Comparison of ENCODE assay signal across 8 cellular contexts in genomic region chr16:30394603-30395154, GRCh38. TPM values are rescaled to one million over a fixed set of nuclear protein-coding genes. Genes with fewer than 3 reads are reported as not detected.
DNase-seq lines count a peak whose midpoint lies in the region; ATAC-seq and TF ChIP-seq lines count a peak whose summit lies in the region.

No MANE protein-coding gene starts in this region.

- no peaks in the 10 kb centered on the region for H4K20me1 ChIP-seq in PC-9 (ENCODE audit: insufficient read depth)

- H3K9me3 ChIP-seq in PC-9 (ENCODE audit: insufficient read depth, low read depth), result no peaks in the 10 kb centered on the region

- ATAC-seq in GM21717 (IDR thresholded peaks at IDR 0.05; ENCODE audit: unreplicated experiment), result no peak
- ATAC-seq in HG02885 (IDR thresholded peaks at IDR 0.05; ENCODE audit: poor library complexity, unreplicated experiment), result no peak

- no peaks in the 10 kb centered on the region for H3K36me3 ChIP-seq in PC-9 (ENCODE audit: low read depth)

- peak overlapping the region; percentile 100 for H3K27ac Mint-ChIP-seq in nephron progenitor cell

- peaks cover 44% of the 10 kb centered on the region for H3K4me1 Mint-ChIP-seq in nephron progenitor cell

- H2AFZ ChIP-seq in PC-9, result peak overlapping the region; percentile 87

- H3K36me3 Mint-ChIP-seq in nephron progenitor cell (ENCODE audit: low read depth), result peaks cover 6% of the 10 kb centered on the region

- no peaks in the 10 kb centered on the region for H3K9me3 Mint-ChIP-seq in nephron progenitor cell

- H3K27me3 Mint-ChIP-seq in nephron progenitor cell (ENCODE audit: low read depth, poor library complexity), result peaks cover 2% of the 10 kb centered on the region

- H3K4me2 ChIP-seq in PC-9, result peak overlapping the region; percentile 98

- H3K27ac ChIP-seq in PC-9 (peak overlapping the region; percentile 34; the same call in 1 of the 2 replicates), epithelial cell of prostate (peak overlapping the region; percentile 66)

- CTCF ChIA-PET in PC-9 (lab: Charles Lee), result interaction anchor here (0.6 to 1.3 kb wide), 4 partner anchors 15 to 204 kb away, joined by 3 to 5 read pairs (median 4); partner anchors contain the start of genes DCTPP1 and TBC1D10B

- peaks cover 19% of the 10 kb centered on the region for H3K4me1 ChIP-seq in PC-9 (replicated peaks; ENCODE audit: insufficient read depth)

- no peaks in the 10 kb centered on the region for H3K9me2 ChIP-seq in PC-9 (ENCODE audit: insufficient read depth)

- POLR2A ChIA-PET in PC-9 (lab: Charles Lee; ENCODE audit: unreplicated experiment), result interaction anchor here (0.5 to 1.6 kb wide), 7 partner anchors 8 to 361 kb away, joined by 3 to 17 read pairs (median 4); no protein-coding TSS in a partner anchor

- intact Hi-C loops in PC-9 (cut with micrococcal nuclease; ENCODE audit: unreplicated experiment), result loop anchor here (1.0 kb wide), 2 partner anchors 16 to 39 kb away; partner anchors contain the start of gene CD2BP2

- no TSS peak for BruUV-seq in PC-9 (replicated peaks; lab: Mats Ljungman, UMichigan)

- no peaks in the 10 kb centered on the region for H3K27me3 ChIP-seq in PC-9 (ENCODE audit: insufficient read depth, low read depth)

- DNase-seq in PC-9 (no peak), epithelial cell of prostate (ENCODE audit: low read depth, low spot score) (no peak), nephron progenitor cell (no peak), NK-92 (lab: John Stamatoyannopoulos, UW; ENCODE audit: unreplicated experiment) (no peak)
- no peak for DNase-seq in central memory CD4-positive, alpha-beta T cell

- H3F3A ChIP-seq in PC-9 (ENCODE audit: insufficient read depth, low read depth), result peaks cover 42% of the 10 kb centered on the region

- peak overlapping the region; percentile 92 for H3K4me3 Mint-ChIP-seq in nephron progenitor cell

- H3K79me2 ChIP-seq in PC-9 (ENCODE audit: low read depth), result peaks cover 26% of the 10 kb centered on the region

- H3K4me3 ChIP-seq in GM08714 (ENCODE audit: low read length) (peak overlapping the region; percentile 63), PC-9 (peak overlapping the region; percentile 98)

- TF ChIP-seq CTCF in PC-9 (conservative IDR thresholded peaks at IDR 0.05), result no peak
- no peak for TF ChIP-seq CTCF in nephron progenitor cell (IDR thresholded peaks at IDR 0.05)

RNA-seq across cellular contexts. Expression of gene ZNF48, which starts 0.5 kb away (rescaled TPM):
- total RNA-seq in PC-9 (2021), result 20.1 and 25.9 TPM in 2 replicates

RNA-seq across cellular contexts. Expression of gene SEPTIN1, which starts 12.3 kb away (rescaled TPM):
- total RNA-seq in PC-9 (2021), result 6.7 and 7.6 TPM in 2 replicates

RNA-seq across cellular contexts. Expression of gene ZNF771, which starts 12.7 kb away (rescaled TPM):
- total RNA-seq in PC-9 (2021), result 19.0 and 21.9 TPM in 2 replicates

RNA-seq across cellular contexts. Expression of gene MYL11, which starts 20.1 kb away (rescaled TPM):
- total RNA-seq in PC-9 (2021), result 1.4 and 2.6 TPM in 2 replicates

RNA-seq across cellular contexts. Expression of gene TBC1D10B, which starts 24.4 kb away (rescaled TPM):
- total RNA-seq in PC-9 (2021), result 85.0 and 90.8 TPM in 2 replicates
